1 cellular context compared by ENCODE assay signal in genomic region chr9:127146841-127147240, GRCh38. TPM values are rescaled to one million over a fixed set of nuclear protein-coding genes. Genes with fewer than 3 reads are reported as not detected.
"Had no signal": no experiment of that assay in that cellular context is flagged by ENCODE, and none has a peak within 500 bp of the region (broad histone marks: within the 10 kb centered on the region; RNA-seq: fewer than 3 reads in every experiment).

No MANE protein-coding gene starts in this region.

RNA-seq across cellular contexts. Expression of gene ANGPTL2, which starts 24.4 kb away (rescaled TPM):
- total RNA-seq: natural killer cell had no signal
